13 cellular contexts compared by ENCODE assay signal in genomic region chr11:45817191-45817590, GRCh38. TPM values are rescaled to one million over a fixed set of nuclear protein-coding genes. Genes with fewer than 3 reads are reported as not detected.
DNase-seq lines count a peak whose midpoint lies in the region; ATAC-seq and TF ChIP-seq lines count a peak whose summit lies in the region.
"Had no signal": no experiment of that assay in that cellular context is flagged by ENCODE, and none has a peak within 500 bp of the region (broad histone marks: within the 10 kb centered on the region; RNA-seq: fewer than 3 reads in every experiment).

No MANE protein-coding gene starts in this region.

- WGBS in suprapubic skin: 88% methylated on average over 3 of the region's 7 CpGs

- H3K27ac ChIP-seq in suprapubic skin: no peak overlapping the region
- no peak overlapping the region for H3K27ac ChIP-seq in breast epithelium
- H3K27ac ChIP-seq: cardiac muscle cell, esophagus muscularis mucosa had no signal

- TF ChIP-seq POLR2A in suprapubic skin (IDR thresholded peaks at IDR 0.05): no peak
- no peak for TF ChIP-seq POLR2A in breast epithelium (IDR thresholded peaks at IDR 0.05)

- peaks cover 5% of the 10 kb centered on the region for H3K36me3 ChIP-seq in suprapubic skin
- no peaks in the 10 kb centered on the region for H3K36me3 ChIP-seq in breast epithelium
- H3K36me3 ChIP-seq: cardiac muscle cell had no signal

- peak; percentile 43 for ATAC-seq in HG02642 (IDR thresholded peaks at IDR 0.05; ENCODE audit: poor library complexity, unreplicated experiment)
- ATAC-seq in HG03565 (IDR thresholded peaks at IDR 0.05; ENCODE audit: unreplicated experiment): peak; percentile 70
- no peak for ATAC-seq in GM19397 (IDR thresholded peaks at IDR 0.05; ENCODE audit: unreplicated experiment)
- ATAC-seq: activated T-helper 17 cell treated with anti-CD3 and anti-CD28 coated beads, Interleukin-2, amount 50 U/mL, for 72 hours had no signal

- no peaks in the 10 kb centered on the region for H3K9me3 ChIP-seq in suprapubic skin
- H3K9me3 ChIP-seq in breast epithelium: no peaks in the 10 kb centered on the region
- H3K9me3 ChIP-seq: esophagus muscularis mucosa had no signal

- TF ChIP-seq CTCF in suprapubic skin (IDR thresholded peaks at IDR 0.05) (no peak), breast epithelium (IDR thresholded peaks at IDR 0.05) (no peak)

- H3K4me1 ChIP-seq in suprapubic skin (no peaks in the 10 kb centered on the region), breast epithelium (no peaks in the 10 kb centered on the region)
- H3K4me1 ChIP-seq: esophagus muscularis mucosa had no signal

- TF ChIP-seq EP300 in suprapubic skin (IDR thresholded peaks at IDR 0.05): no peak

- intact Hi-C loops in breast epithelium (cut with DNase I; ENCODE audit: low total_unique reads): no loop called here

- H3K4me3 ChIP-seq in suprapubic skin: no peak overlapping the region
- no peak overlapping the region for H3K4me3 ChIP-seq in breast epithelium
- H3K4me3 ChIP-seq: cardiac muscle cell, esophagus muscularis mucosa had no signal

- H3K27me3 ChIP-seq in suprapubic skin (no peaks in the 10 kb centered on the region), breast epithelium (no peaks in the 10 kb centered on the region)
- H3K27me3 ChIP-seq: cardiac muscle cell, esophagus muscularis mucosa had no signal

- peak; percentile 38 for DNase-seq in NOMO-1 treated with DMSO at 0.1 percent for 48 hours (lab: John Stamatoyannopoulos, UW; ENCODE audit: unreplicated experiment)
- no peak for DNase-seq in NOMO-1 treated with dmso at 0.1 percent for 144 hours (lab: John Stamatoyannopoulos, UW; ENCODE audit: unreplicated experiment)
- DNase-seq in suprapubic skin (ENCODE audit: low spot score in 2 of 2): peak; percentile 15 to 38
- no peak for DNase-seq in breast epithelium (ENCODE audit: low spot score in 2 of 2)
- DNase-seq in islet precursor cell: no peak
- DNase-seq: 8988T, NCI-H226 had no signal

RNA-seq across cellular contexts. Expression of gene SLC35C1, which starts 12.2 kb away (rescaled TPM):
- total RNA-seq in suprapubic skin (10 to 100 TPM in 1 of 4 donors, 1 to 10 TPM in 3; 6.7 to 10.1 (median 8.8) TPM), breast epithelium (10 to 100 TPM; 18.1 to 49.1 (median 28.2) TPM)

RNA-seq across cellular contexts. Expression of gene CRY2, which starts 30.1 kb away (rescaled TPM):
- total RNA-seq in suprapubic skin (100 to 1,000 TPM in 1 of 4 donors, 10 to 100 TPM in 3; 86.1 to 141 (median 93.4) TPM), breast epithelium (10 to 100 TPM; 44.2 to 54.1 (median 44.3) TPM)

Comparison
In these comparisons a context has a peak if more than half of its experiments do, and no peak if none do; other contexts are left out.
1. DNase-seq: peak in NOMO-1 treated with DMSO at 0.1 percent for 48 hours (single experiment) and suprapubic skin (2 of 2); none in NOMO-1 treated with dmso at 0.1 percent for 144 hours (single experiment), breast epithelium (0 of 2) and islet precursor cell (single experiment).